In genomic region chr18:8948471-8949149, GRCh38 we compare ENCODE assay signal across 8 cellular contexts.
A peak's percentile ranks its signal among the peaks of the same experiment; 100 is the strongest.
DNase-seq lines count a peak whose midpoint lies in the region; ATAC-seq and TF ChIP-seq lines count a peak whose summit lies in the region.

No MANE protein-coding gene starts in this region.

- H3K4me1 ChIP-seq in GM23248 (ENCODE audit: insufficient read depth) (peaks cover 69% of the 10 kb centered on the region), Panc1 (ENCODE audit: control insufficient read depth, insufficient read depth, low read length) (peaks cover 6% of the 10 kb centered on the region; the same call in 1 of the 2 replicates)

- no peaks in the 10 kb centered on the region for H3K9me3 ChIP-seq in GM23248 (ENCODE audit: low read depth)
- peaks cover 3% of the 10 kb centered on the region; the same call in 1 of the 2 replicates for H3K9me3 ChIP-seq in Panc1 (ENCODE audit: control insufficient read depth, insufficient read depth, low read depth, low read length)

- intact Hi-C loops in Panc1 (cut with micrococcal nuclease; ENCODE audit: unreplicated experiment), result no loop called here

- DNase-seq in GM23248 (peak; percentile 96), Panc1 (ENCODE audit: low read depth, low spot score) (no peak), fibroblast of mammary gland (ENCODE audit: low read depth) (peak; percentile 88), pons (ENCODE audit: low spot score) (no peak), DMS 273 treated with DMSO at 0.1 percent for 48 hours (lab: John Stamatoyannopoulos, UW) (no peak), occipital lobe (lab: John Stamatoyannopoulos, UW) (no peak)
- DNase-seq in activated CD4-positive, alpha-beta T cell treated with anti-CD3 and anti-CD28 coated beads, Interleukin-2, amount 50 U/mL, for 4 hours, result no peak

- peak overlapping the region; percentile 59 for H3K4me3 ChIP-seq in GM23248
- H3K4me3 ChIP-seq in Panc1 (ENCODE audit: low read depth in 2 of 2, low read length in 2 of 2), result no peak overlapping the region; a peak in 1 of 4 replicates
- peak overlapping the region; percentile 34 for H3K4me3 ChIP-seq in fibroblast of mammary gland (ENCODE audit: control insufficient read depth, low read depth, low read length)
- H3K4me3 ChIP-seq in skin epidermis, result no peak overlapping the region

- TF ChIP-seq CTCF in Panc1 (IDR thresholded peaks at IDR 0.05), result no peak
- no peak for TF ChIP-seq CTCF in fibroblast of mammary gland (conservative IDR thresholded peaks at IDR 0.05; ENCODE audit: control insufficient read depth, insufficient read depth, low read depth, low read length)

- H3K36me3 ChIP-seq in GM23248 (ENCODE audit: low read depth) (peaks cover 6% of the 10 kb centered on the region; the same call in 1 of the 2 replicates), Panc1 (ENCODE audit: control insufficient read depth, insufficient read depth, low read length) (no peaks in the 10 kb centered on the region)

- POLR2A ChIA-PET in Panc1 (lab: Charles Lee), result no interaction called here

- ATAC-seq in Panc1, result peak; percentile 73

- peak overlapping the region; percentile 80 for H3K4me2 ChIP-seq in GM23248 (ENCODE audit: unreplicated experiment)

- BruUV-seq in Panc1 (replicated peaks; lab: Mats Ljungman, UMichigan), result no TSS peak

- CTCF ChIA-PET in Panc1 (lab: Charles Lee), result no interaction called here

- no peaks in the 10 kb centered on the region for H3K27me3 ChIP-seq in GM23248 (replicated peaks; ENCODE audit: insufficient read depth)
- H3K27me3 ChIP-seq in Panc1 (ENCODE audit: control insufficient read depth, insufficient read depth, low read length), result no peaks in the 10 kb centered on the region

- WGBS in GM23248 (ENCODE audit: low coverage in 1 of 2, low lambda C conversion rate in 2 of 2, missing lambda C conversion rate in 2 of 2), 2 experiments, result 0 to 2% methylated on average over 7 of the region's 7 CpGs

- in situ Hi-C loops in GM23248 (cut with MboI), result no loop called here
- in situ Hi-C loops in Panc1 (cut with HindIII; ENCODE audit: low pct_unique_long_range_greater_than_20kb, low sequenced_read_pairs), result no loop called here

- peak overlapping the region; percentile 29 for H2AFZ ChIP-seq in GM23248

- peak overlapping the region; percentile 92 for H3K27ac ChIP-seq in GM23248
- H3K27ac ChIP-seq in Panc1 (ENCODE audit: low read length), result no peak overlapping the region
- peak overlapping the region in 17 of 21 experiments; percentile 8 to 82 (median 57) for H3K27ac ChIP-seq in skin epidermis

- peak overlapping the region; percentile 75 for H3K9ac ChIP-seq in GM23248

- peaks cover 73% of the 10 kb centered on the region for H3F3A ChIP-seq in GM23248 (ENCODE audit: insufficient read depth)

- no peaks in the 10 kb centered on the region for H3K79me2 ChIP-seq in GM23248 (ENCODE audit: insufficient read depth)

- no peaks in the 10 kb centered on the region for H3K9me2 ChIP-seq in GM23248 (ENCODE audit: insufficient read depth)

- H4K20me1 ChIP-seq in GM23248 (ENCODE audit: insufficient read depth), result no peaks in the 10 kb centered on the region

Comparison
In these comparisons a context has a peak if more than half of its experiments do, and no peak if none do; other contexts are left out.
1. DNase-seq: peak in GM23248 (single experiment) and fibroblast of mammary gland (single experiment); none in Panc1 (single experiment), pons (single experiment), activated CD4-positive, alpha-beta T cell treated with anti-CD3 and anti-CD28 coated beads, Interleukin-2, amount 50 U/mL, for 4 hours (0 of 2), DMS 273 treated with DMSO at 0.1 percent for 48 hours (single experiment) and occipital lobe (single experiment).
2. H3K4me3 ChIP-seq: peak in GM23248 (single experiment) and fibroblast of mammary gland (single experiment); none in Panc1 (0 of 2) and skin epidermis (0 of 7).